ENCODE assay signal across 1 cellular context in genomic region chr13:29855784-29856183, GRCh38.
TF ChIP-seq lines count a peak whose summit lies in the region.

No MANE protein-coding gene starts in this region.

TF ChIP-seq in HEK293, 187 proteins besides CTCF, POLR2A, EP300 and RAD21:
- TF ChIP-seq, protein P1, sequence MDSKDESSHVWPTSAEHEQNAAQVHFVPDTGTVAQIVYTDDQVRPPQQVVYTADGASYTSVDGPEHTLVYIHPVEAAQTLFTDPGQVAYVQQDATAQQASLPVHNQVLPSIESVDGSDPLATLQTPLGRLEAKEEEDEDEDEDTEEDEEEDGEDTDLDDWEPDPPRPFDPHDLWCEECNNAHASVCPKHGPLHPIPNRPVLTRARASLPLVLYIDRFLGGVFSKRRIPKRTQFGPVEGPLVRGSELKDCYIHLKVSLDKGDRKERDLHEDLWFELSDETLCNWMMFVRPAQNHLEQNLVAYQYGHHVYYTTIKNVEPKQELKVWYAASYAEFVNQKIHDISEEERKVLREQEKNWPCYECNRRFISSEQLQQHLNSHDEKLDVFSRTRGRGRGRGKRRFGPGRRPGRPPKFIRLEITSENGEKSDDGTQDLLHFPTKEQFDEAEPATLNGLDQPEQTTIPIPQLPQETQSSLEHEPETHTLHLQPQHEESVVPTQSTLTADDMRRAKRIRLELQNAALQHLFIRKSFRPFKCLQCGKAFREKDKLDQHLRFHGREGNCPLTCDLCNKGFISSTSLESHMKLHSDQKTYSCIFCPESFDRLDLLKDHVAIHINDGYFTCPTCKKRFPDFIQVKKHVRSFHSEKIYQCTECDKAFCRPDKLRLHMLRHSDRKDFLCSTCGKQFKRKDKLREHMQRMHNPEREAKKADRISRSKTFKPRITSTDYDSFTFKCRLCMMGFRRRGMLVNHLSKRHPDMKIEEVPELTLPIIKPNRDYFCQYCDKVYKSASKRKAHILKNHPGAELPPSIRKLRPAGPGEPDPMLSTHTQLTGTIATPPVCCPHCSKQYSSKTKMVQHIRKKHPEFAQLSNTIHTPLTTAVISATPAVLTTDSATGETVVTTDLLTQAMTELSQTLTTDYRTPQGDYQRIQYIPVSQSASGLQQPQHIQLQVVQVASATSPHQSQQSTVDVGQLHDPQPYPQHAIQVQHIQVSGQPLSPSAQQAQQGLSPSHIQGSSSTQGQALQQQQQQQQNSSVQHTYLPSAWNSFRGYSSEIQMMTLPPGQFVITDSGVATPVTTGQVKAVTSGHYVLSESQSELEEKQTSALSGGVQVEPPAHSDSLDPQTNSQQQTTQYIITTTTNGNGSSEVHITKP (tag by site-specific recombination; IDR thresholded peaks at IDR 0.05), result no peak
- TF ChIP-seq TRIM28 (IDR thresholded peaks at IDR 0.05; ENCODE audit: borderline replicate concordance, low read length), result peak; percentile 63; the same call in 1 of the 2 replicates
- TF ChIP-seq ZNF2 (tag by site-specific recombination; IDR thresholded peaks at IDR 0.05), result no peak
